ENCODE assay signal across 22 cellular contexts in genomic region chr1:200642481-200642880, GRCh38. TPM values are rescaled to one million over a fixed set of nuclear protein-coding genes. Genes with fewer than 3 reads are reported as not detected.
A peak's percentile ranks its signal among the peaks of the same experiment; 100 is the strongest.
DNase-seq lines count a peak whose midpoint lies in the region; ATAC-seq and TF ChIP-seq lines count a peak whose summit lies in the region.
"Had no signal": no experiment of that assay in that cellular context is flagged by ENCODE, and none has a peak within 500 bp of the region (broad histone marks: within the 10 kb centered on the region; RNA-seq: fewer than 3 reads in every experiment).

No MANE protein-coding gene starts in this region.

- H3K27ac Mint-ChIP-seq in endothelial cell (ENCODE audit: unreplicated experiment) (peak overlapping the region; percentile 55), progenitor cell of endocrine pancreas (peak overlapping the region; percentile 76)
- H3K27ac Mint-ChIP-seq: activated T-helper 2 cell treated with anti-CD3 and anti-CD28 coated beads, Interferon-gamma antibody, Interleukin-2, Interleukin-4, amounts not matched to agents 10 μg/mL and 5 μg/mL and 100 μg/mL, durations not matched to agents 14 hours and 24 hours and 36 hours; natural killer cell treated with Interleukin-12 subunit alpha and Interleukin-12 subunit beta and Interleukin-15 and Interleukin-18, amount 100 ng/mL, for 72 hours had no signal

- H3K4me1 Mint-ChIP-seq in endothelial cell (ENCODE audit: unreplicated experiment) (peaks cover 6% of the 10 kb centered on the region), progenitor cell of endocrine pancreas (ENCODE audit: low read depth) (no peaks in the 10 kb centered on the region)
- H3K4me1 Mint-ChIP-seq: central memory CD8-positive, alpha-beta T cell; immature natural killer cell had no signal

- H3K27me3 Mint-ChIP-seq in endothelial cell (ENCODE audit: unreplicated experiment) (peaks cover 1% of the 10 kb centered on the region), progenitor cell of endocrine pancreas (no peaks in the 10 kb centered on the region)
- H3K27me3 Mint-ChIP-seq: central memory CD8-positive, alpha-beta T cell; natural killer cell treated with Interleukin-12 subunit alpha and Interleukin-12 subunit beta and Interleukin-15 and Interleukin-18, amount 100 ng/mL, for 72 hours had no signal

- TF ChIP-seq POLR2A in erythroblast (IDR thresholded peaks at IDR 0.05; ENCODE audit: low read length), result no peak

- ATAC-seq in GM19463 (IDR thresholded peaks at IDR 0.05; ENCODE audit: unreplicated experiment), result no peak
- ATAC-seq: natural killer cell treated with Interleukin-12 subunit alpha and Interleukin-12 subunit beta and Interleukin-15 and Interleukin-18, amount 100 ng/mL, for 72 hours had no signal

- peaks cover 3% of the 10 kb centered on the region for H3K36me3 Mint-ChIP-seq in endothelial cell (ENCODE audit: low read depth, unreplicated experiment)
- peaks cover 10% of the 10 kb centered on the region for H3K36me3 Mint-ChIP-seq in progenitor cell of endocrine pancreas (ENCODE audit: insufficient read depth)

- TF ChIP-seq CTCF in endothelial cell (IDR thresholded peaks at IDR 0.05; ENCODE audit: unreplicated experiment), result no peak
- no peak for TF ChIP-seq CTCF in progenitor cell of endocrine pancreas (IDR thresholded peaks at IDR 0.05; ENCODE audit: unreplicated experiment)

- H3K4me3 Mint-ChIP-seq in endothelial cell (ENCODE audit: unreplicated experiment) (no peak overlapping the region), progenitor cell of endocrine pancreas (ENCODE audit: low read depth) (no peak overlapping the region)
- H3K4me3 Mint-ChIP-seq: central memory CD8-positive, alpha-beta T cell; immature natural killer cell; natural killer cell treated with Interleukin-12 subunit alpha and Interleukin-12 subunit beta and Interleukin-15 and Interleukin-18, amount 100 ng/mL, for 72 hours had no signal

- DNase-seq in SIG-M5 treated with dmso at 0.1 percent for 504 hours (lab: John Stamatoyannopoulos, UW; ENCODE audit: unreplicated experiment) (peak; percentile 87), SIG-M5 (lab: John Stamatoyannopoulos, UW) (no peak), OCI-M1 (lab: John Stamatoyannopoulos, UW) (peak; percentile 69), endothelial cell (ENCODE audit: low spot score) (no peak), progenitor cell of endocrine pancreas (ENCODE audit: low spot score, unreplicated experiment) (no peak), H4 (ENCODE audit: low spot score) (no peak), erythroblast (lab: John Stamatoyannopoulos, UW) (no peak)
- DNase-seq: amniotic stem cell; DMS 273 treated with DMSO at 0.1 percent for 48 hours; heart right ventricle; immature natural killer cell; mammary epithelial cell; NCI-H1417 treated with DMSO at 0.1 percent for 48 hours; NCI-H82; posterior cingulate gyrus; small intestine; stimulated activated CD8-positive, alpha-beta memory T cell treated with anti-CD3 and anti-CD28 coated beads, Interleukin-4, amount 100 ng/mL, for 48 hours; T-helper 1 cell had no signal

- H3K9me3 Mint-ChIP-seq in endothelial cell (ENCODE audit: unreplicated experiment) (no peaks in the 10 kb centered on the region), progenitor cell of endocrine pancreas (ENCODE audit: low read depth) (no peaks in the 10 kb centered on the region)
- H3K9me3 Mint-ChIP-seq: activated T-helper 2 cell treated with anti-CD3 and anti-CD28 coated beads, Interferon-gamma antibody, Interleukin-2, Interleukin-4, amounts not matched to agents 10 μg/mL and 5 μg/mL and 100 μg/mL, durations not matched to agents 14 hours and 24 hours and 36 hours; central memory CD8-positive, alpha-beta T cell; immature natural killer cell; natural killer cell treated with Interleukin-12 subunit alpha and Interleukin-12 subunit beta and Interleukin-15 and Interleukin-18, amount 100 ng/mL, for 72 hours had no signal

RNA-seq across cellular contexts. Expression of gene KIF14, which starts 21.9 kb away (rescaled TPM):
- total RNA-seq in endothelial cell (ENCODE audit: unreplicated experiment) (3.8 TPM), progenitor cell of endocrine pancreas (7.8 and 7.9 TPM in 2 replicates)
- 10.4 and 13.5 TPM in 2 replicates for total RNA-seq in H4 (2014; rRNA removed; shearing (Covaris generic))

RNA-seq across cellular contexts. Expression of gene DDX59, which starts 27.2 kb away (rescaled TPM):
- total RNA-seq in endothelial cell (ENCODE audit: unreplicated experiment) (20.1 TPM), progenitor cell of endocrine pancreas (19.2 and 21.6 TPM in 2 replicates)
- total RNA-seq in H4 (2014; rRNA removed; shearing (Covaris generic)), result 16.3 and 18.8 TPM in 2 replicates

Comparison
In these comparisons a context has a peak if more than half of its experiments do, and no peak if none do; other contexts are left out.
1. DNase-seq: peak in SIG-M5 treated with dmso at 0.1 percent for 504 hours (single experiment) and OCI-M1 (single experiment); none in SIG-M5 (single experiment), endothelial cell (single experiment), progenitor cell of endocrine pancreas (single experiment), H4 (single experiment) and erythroblast (0 of 2).